In genomic region chr12:46299846-46300245, GRCh38 we compare ENCODE assay signal across 15 cellular contexts. TPM values are rescaled to one million over a fixed set of nuclear protein-coding genes. Genes with fewer than 3 reads are reported as not detected.
DNase-seq lines count a peak whose midpoint lies in the region; ATAC-seq and TF ChIP-seq lines count a peak whose summit lies in the region.
"Had no signal": no experiment of that assay in that cellular context is flagged by ENCODE, and none has a peak within 500 bp of the region (broad histone marks: within the 10 kb centered on the region; RNA-seq: fewer than 3 reads in every experiment).

No MANE protein-coding gene starts in this region.

- no peak for ATAC-seq in HG02870 (IDR thresholded peaks at IDR 0.05; ENCODE audit: unreplicated experiment)
- ATAC-seq: activated CD8-positive, alpha-beta T cell treated with anti-CD3 and anti-CD28 coated beads for 36 hours; left colon; naive thymus-derived CD4-positive, alpha-beta T cell had no signal

- H3K27me3 Mint-ChIP-seq in glutamatergic neuron (ENCODE audit: unreplicated experiment) (peaks cover 2% of the 10 kb centered on the region), Calu3 (ENCODE audit: unreplicated experiment) (no peaks in the 10 kb centered on the region)
- H3K27me3 Mint-ChIP-seq: activated CD8-positive, alpha-beta T cell treated with anti-CD3 and anti-CD28 coated beads for 36 hours had no signal

- no peak overlapping the region for H3K4me3 Mint-ChIP-seq in glutamatergic neuron (ENCODE audit: unreplicated experiment)
- H3K4me3 Mint-ChIP-seq in Calu3 (ENCODE audit: low read depth, unreplicated experiment): no peak overlapping the region
- H3K4me3 Mint-ChIP-seq: activated CD8-positive, alpha-beta T cell treated with anti-CD3 and anti-CD28 coated beads for 36 hours; naive thymus-derived CD4-positive, alpha-beta T cell had no signal

- BruUV-seq in Calu3 (replicated peaks; lab: Mats Ljungman, UMichigan): no TSS peak

- CTCF ChIA-PET in Calu3 (lab: Charles Lee): no interaction called here

- intact Hi-C loops in Calu3 (cut with micrococcal nuclease; ENCODE audit: unreplicated experiment): no loop called here

- H3K9me3 Mint-ChIP-seq in glutamatergic neuron (ENCODE audit: unreplicated experiment): no peaks in the 10 kb centered on the region
- H3K9me3 Mint-ChIP-seq in Calu3 (ENCODE audit: low read depth, unreplicated experiment): no peaks in the 10 kb centered on the region
- H3K9me3 Mint-ChIP-seq: activated CD8-positive, alpha-beta T cell treated with anti-CD3 and anti-CD28 coated beads for 36 hours; naive thymus-derived CD4-positive, alpha-beta T cell had no signal

- DNase-seq in DMS53 (lab: John Stamatoyannopoulos, UW) (peak; percentile 99), NCI-H1436 treated with DMSO at 0.1 percent for 48 hours (lab: John Stamatoyannopoulos, UW) (peak; percentile 21), NCI-H524 (lab: John Stamatoyannopoulos, UW) (peak; percentile 63 to 81), glutamatergic neuron (no peak), Calu3 (no peak), SIG-M5 treated with dmso at 0.1 percent for 504 hours (lab: John Stamatoyannopoulos, UW; ENCODE audit: unreplicated experiment) (no peak)
- DNase-seq: activated CD8-positive, alpha-beta T cell treated with anti-CD3 and anti-CD28 coated beads for 36 hours; central memory CD4-positive, alpha-beta T cell; left colon; naive thymus-derived CD4-positive, alpha-beta T cell; RPMI8226; stimulated activated CD4-positive, alpha-beta T cell treated with anti-CD3 and anti-CD28 coated beads, Interleukin-4, amount 100 ng/mL, for 4 hours; stomach; trophoblast cell had no signal

- H3K36me3 Mint-ChIP-seq in glutamatergic neuron (ENCODE audit: unreplicated experiment): peaks cover 4% of the 10 kb centered on the region
- no peaks in the 10 kb centered on the region for H3K36me3 Mint-ChIP-seq in Calu3 (ENCODE audit: insufficient read depth, unreplicated experiment)
- H3K36me3 Mint-ChIP-seq: naive thymus-derived CD4-positive, alpha-beta T cell had no signal

- H3K27ac Mint-ChIP-seq in glutamatergic neuron (ENCODE audit: unreplicated experiment) (peak overlapping the region; percentile 1), Calu3 (ENCODE audit: unreplicated experiment) (no peak overlapping the region)
- H3K27ac Mint-ChIP-seq: activated CD8-positive, alpha-beta T cell treated with anti-CD3 and anti-CD28 coated beads for 36 hours had no signal

- H3K4me1 Mint-ChIP-seq in glutamatergic neuron (ENCODE audit: low read depth, unreplicated experiment) (peaks cover 21% of the 10 kb centered on the region), Calu3 (ENCODE audit: low read depth, unreplicated experiment) (no peaks in the 10 kb centered on the region)

- TF ChIP-seq CTCF in glutamatergic neuron (IDR thresholded peaks at IDR 0.05; ENCODE audit: partially characterized antibody, unreplicated experiment) (no peak), Calu3 (IDR thresholded peaks at IDR 0.05; ENCODE audit: unreplicated experiment) (no peak)

RNA-seq across cellular contexts. Expression of gene SLC38A1, which starts 31.0 kb away (rescaled TPM):
- total RNA-seq in glutamatergic neuron (ENCODE audit: unreplicated experiment): 232 TPM
- 113 and 132 TPM in 2 replicates for total RNA-seq in Calu3 (2022)

Comparison
In these comparisons a context has a peak if more than half of its experiments do, and no peak if none do; other contexts are left out.
1. DNase-seq: peak in DMS53 (single experiment), NCI-H1436 treated with DMSO at 0.1 percent for 48 hours (single experiment) and NCI-H524 (2 of 2); none in glutamatergic neuron (single experiment), Calu3 (single experiment) and SIG-M5 treated with dmso at 0.1 percent for 504 hours (single experiment).